In genomic region chr1:169105434-169106094, GRCh38 we compare ENCODE assay signal across 1 cellular context.
TF ChIP-seq lines count a peak whose summit lies in the region.

No MANE protein-coding gene starts in this region.

TF ChIP-seq in HepG2, 621 proteins besides CTCF, POLR2A, EP300 and RAD21 (continued from another document and continues in another):
- TF ChIP-seq ZNF550 (CRISPR knock-in tag; IDR thresholded peaks at IDR 0.05; ENCODE audit: borderline replicate concordance) (peak; percentile 54; the same call in 1 of the 2 replicates), YEATS4 (CRISPR knock-in tag; IDR thresholded peaks at IDR 0.05; ENCODE audit: borderline replicate concordance) (peak; percentile 90), ZNF430 (CRISPR knock-in tag; IDR thresholded peaks at IDR 0.05) (0 out of 2 replicates have a peak, but pooled peaks have one; percentile 38), PRDM4 (CRISPR knock-in tag; IDR thresholded peaks at IDR 0.05; ENCODE audit: borderline replicate concordance) (no peak), ZNF282 (IDR thresholded peaks at IDR 0.05; ENCODE audit: partially characterized antibody) (no peak), ATF7 (IDR thresholded peaks at IDR 0.05) (no peak), ATF7 (CRISPR knock-in tag; IDR thresholded peaks at IDR 0.05) (no peak), BRF2 (CRISPR knock-in tag; IDR thresholded peaks at IDR 0.05) (peak; percentile 63; the same call in 1 of the 2 replicates), PTBP1 (IDR thresholded peaks at IDR 0.05; ENCODE audit: low read depth, low read length, poor library complexity, severe bottlenecking) (no peak), ZNF589 (CRISPR knock-in tag; conservative IDR thresholded peaks at IDR 0.05) (no peak), SRY (CRISPR knock-in tag; IDR thresholded peaks at IDR 0.05) (peak; percentile 63; the same call in 1 of the 2 replicates), MTF2 (CRISPR knock-in tag; IDR thresholded peaks at IDR 0.05; ENCODE audit: borderline replicate concordance) (peak; percentile 59; the same call in 1 of the 2 replicates), SSRP1 (CRISPR knock-in tag; IDR thresholded peaks at IDR 0.05) (no peak), ZBTB43 (CRISPR knock-in tag; conservative IDR thresholded peaks at IDR 0.05) (no peak), ZNF20 (CRISPR knock-in tag; IDR thresholded peaks at IDR 0.05) (no peak), ZNF644 (CRISPR knock-in tag; IDR thresholded peaks at IDR 0.05; ENCODE audit: low read depth) (no peak), BRD4 (CRISPR knock-in tag; IDR thresholded peaks at IDR 0.05) (no peak), KLF12 (CRISPR knock-in tag; IDR thresholded peaks at IDR 0.05; ENCODE audit: borderline replicate concordance) (peak; percentile 88; the same call in 1 of the 2 replicates), ZNF580 (CRISPR knock-in tag; IDR thresholded peaks at IDR 0.05; ENCODE audit: borderline replicate concordance, low read depth) (0 out of 2 replicates have a peak, but pooled peaks have one; percentile 37), MLX (CRISPR knock-in tag; IDR thresholded peaks at IDR 0.05) (no peak), ZFAT (CRISPR knock-in tag; conservative IDR thresholded peaks at IDR 0.05) (no peak), ZNF674 (CRISPR knock-in tag; IDR thresholded peaks at IDR 0.05; ENCODE audit: low read depth) (no peak), GABPB1 (CRISPR knock-in tag; IDR thresholded peaks at IDR 0.05) (peak; percentile 86), ZNF564 (CRISPR knock-in tag; IDR thresholded peaks at IDR 0.05) (no peak; the same call in 1 of the 2 replicates), HOXA7 (CRISPR knock-in tag; IDR thresholded peaks at IDR 0.05) (no peak), ZNF616 (CRISPR knock-in tag; IDR thresholded peaks at IDR 0.05; ENCODE audit: low read depth) (peak; percentile 23; the same call in 1 of the 2 replicates), RBAK (CRISPR knock-in tag; IDR thresholded peaks at IDR 0.05) (no peak), USF2 (IDR thresholded peaks at IDR 0.05; ENCODE audit: low read depth, low read length) (no peak), USF2 (CRISPR knock-in tag; IDR thresholded peaks at IDR 0.05; ENCODE audit: borderline replicate concordance) (no peak; the same call in 1 of the 2 replicates), RXRA (CRISPR knock-in tag; IDR thresholded peaks at IDR 0.05) (peak; percentile 99), JARID2 (CRISPR knock-in tag; IDR thresholded peaks at IDR 0.05; ENCODE audit: insufficient replicate concordance) (no peak), ARHGAP35 (CRISPR knock-in tag; IDR thresholded peaks at IDR 0.05; ENCODE audit: borderline replicate concordance) (no peak; the same call in 1 of the 2 replicates), ZNF883 (CRISPR knock-in tag; IDR thresholded peaks at IDR 0.05; ENCODE audit: not compliant biosample characterization) (no peak), PLRG1 (conservative IDR thresholded peaks at IDR 0.05) (no peak), ZNF609 (CRISPR knock-in tag; IDR thresholded peaks at IDR 0.05; ENCODE audit: borderline replicate concordance) (peak; percentile 75; the same call in 1 of the 2 replicates), CEBPZ (IDR thresholded peaks at IDR 0.05; ENCODE audit: low read length) (no peak), ZNF740 (CRISPR knock-in tag; IDR thresholded peaks at IDR 0.05) (no peak), HIVEP1 (CRISPR knock-in tag; IDR thresholded peaks at IDR 0.05) (peak; percentile 46; the same call in 1 of the 2 replicates), CENPT (CRISPR knock-in tag; IDR thresholded peaks at IDR 0.05; ENCODE audit: low read depth) (no peak), NONO (IDR thresholded peaks at IDR 0.05) (no peak), NONO (CRISPR knock-in tag; conservative IDR thresholded peaks at IDR 0.05) (peak; percentile 78), RBM22 (optimal IDR thresholded peaks at IDR 0.05; ENCODE audit: low read length) (no peak), ZNF17 (CRISPR knock-in tag; IDR thresholded peaks at IDR 0.05) (no peak), SYNCRIP (IDR thresholded peaks at IDR 0.05; ENCODE audit: insufficient read depth, low read depth, low read length) (no peak), ARID3A (IDR thresholded peaks at IDR 0.05; ENCODE audit: low read depth, low read length) (no peak), POLR2AphosphoS2 (IDR thresholded peaks at IDR 0.05; ENCODE audit: low read depth, low read length) (no peak), ZSCAN30 (CRISPR knock-in tag; IDR thresholded peaks at IDR 0.05) (no peak), CBFB (CRISPR knock-in tag; IDR thresholded peaks at IDR 0.05) (peak; percentile 85)
